24 cellular contexts compared by ENCODE assay signal in the genomic region with DNA sequence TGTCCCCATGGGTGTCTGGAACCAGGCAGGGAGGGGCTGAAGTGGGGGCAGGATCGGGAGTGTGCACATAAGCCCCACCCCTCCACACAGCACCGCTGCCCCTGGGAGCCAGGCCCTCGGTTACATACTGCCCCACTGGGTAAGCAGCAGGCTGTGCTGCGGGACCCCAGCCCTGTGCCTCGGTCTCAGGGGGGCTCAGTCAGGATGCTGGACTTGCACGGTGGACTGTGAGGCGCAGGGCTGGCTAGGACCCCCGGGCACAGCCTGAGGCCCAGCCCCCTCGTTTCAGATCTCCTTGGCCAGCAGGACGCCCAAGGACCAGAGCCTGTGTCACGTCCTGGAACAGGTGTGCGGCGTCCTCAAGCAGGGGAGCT. TPM values are rescaled to one million over a fixed set of nuclear protein-coding genes. Genes with fewer than 3 reads are reported as not detected.
DNase-seq lines count a peak whose midpoint lies in the region; ATAC-seq, FAIRE-seq and TF ChIP-seq lines count a peak whose summit lies in the region.
"Had no signal": no experiment of that assay in that cellular context is flagged by ENCODE, and none has a peak within 500 bp of the region (broad histone marks: within the 10 kb centered on the region; RNA-seq: fewer than 3 reads in every experiment).

No MANE protein-coding gene starts in this region.

- H3K4me3 ChIP-seq in HEK293 (ENCODE audit: low read depth, low read length) = no peak overlapping the region
- no peak overlapping the region for H3K4me3 ChIP-seq in endothelial cell of umbilical vein (replicated peaks in 1 of 3; ENCODE audit: insufficient read depth in 1 of 3, low read depth in 1 of 3, low read length in 3 of 3)
- H3K4me3 ChIP-seq in ovary = no peak overlapping the region
- H3K4me3 ChIP-seq: GM23338, tibial artery had no signal

- no peak for TF ChIP-seq EP300 in ovary (IDR thresholded peaks at IDR 0.05)

- H3K79me2 ChIP-seq in endothelial cell of umbilical vein (ENCODE audit: control insufficient read depth, insufficient read depth, low read length) = no peaks in the 10 kb centered on the region

- H3K27ac ChIP-seq in HEK293 (ENCODE audit: extremely low read depth, low read depth, low read length) (no peak overlapping the region), endothelial cell of umbilical vein (ENCODE audit: insufficient read depth, low read depth, low read length) (no peak overlapping the region), ovary (peak overlapping the region; percentile 70 to 88)
- H3K27ac ChIP-seq: tibial artery had no signal

- TF ChIP-seq CTCF in HEK293 (tag by site-specific recombination; IDR thresholded peaks at IDR 0.05) (no peak), endothelial cell of umbilical vein (IDR thresholded peaks at IDR 0.05; ENCODE audit: extremely low read depth in 1 of 2, insufficient read depth in 1 of 2, low read depth in 1 of 2, low read length in 2 of 2) (no peak), ovary (IDR thresholded peaks at IDR 0.05) (no peak)

- H4K20me1 ChIP-seq in endothelial cell of umbilical vein (replicated peaks; ENCODE audit: control insufficient read depth, extremely low read depth, insufficient read depth, low read length) = no peaks in the 10 kb centered on the region

- POLR2A ChIA-PET in HEK293 (lab: Yijun Ruan, JAX) (interaction anchor here (0.6 to 1.9 kb wide), 4 partner anchors 17 to 1359 kb away, joined by 3 to 12 read pairs (median 5); partner anchors contain the start of genes CHAF1A and MPND), endothelial cell of umbilical vein (lab: Charles Lee) (no interaction called here)

- H3K4me2 ChIP-seq in endothelial cell of umbilical vein (ENCODE audit: insufficient read depth, low read length) = no peak overlapping the region
- H3K4me2 ChIP-seq: GM23338 had no signal

- no peak overlapping the region for H3K9ac ChIP-seq in endothelial cell of umbilical vein (replicated peaks; ENCODE audit: extremely low read depth, insufficient read depth, low read length)

- CTCF ChIA-PET in HEK293 (lab: Yijun Ruan, JAX) = interaction anchor here (1.8 to 3.7 kb wide), 3 partner anchors 14 to 93 kb away, joined by 4 to 13 read pairs (median 6); partner anchors contain the start of gene SH3GL1
- CTCF ChIA-PET in endothelial cell of umbilical vein (lab: Charles Lee) = interaction anchor here (0.5 kb wide), 1 partner anchor 15 kb away, joined by 3 read pairs; no protein-coding TSS in a partner anchor

- no peak for FAIRE-seq in endothelial cell of umbilical vein (lab: Jason Lieb, UNC)
- FAIRE-seq: GM12891, GM19239, small intestine, TTC549 had no signal

- H3K36me3 ChIP-seq in HEK293 (ENCODE audit: control insufficient read depth in 2 of 2, insufficient read depth in 1 of 2, low read length in 2 of 2) = peaks cover 7 to 62% of the 10 kb centered on the region in 2 experiments; a peak in 2 of 3 replicates
- peaks cover 2 to 55% of the 10 kb centered on the region in 2 experiments for H3K36me3 ChIP-seq in endothelial cell of umbilical vein (ENCODE audit: control insufficient read depth in 2 of 2, extremely low read depth in 1 of 2, insufficient read depth in 2 of 2, low read length in 2 of 2)
- H3K36me3 ChIP-seq in ovary = no peaks in the 10 kb centered on the region

- H2AFZ ChIP-seq in endothelial cell of umbilical vein (ENCODE audit: low read depth, low read length) = no peak overlapping the region
- H2AFZ ChIP-seq: GM23338 had no signal

- no peaks in the 10 kb centered on the region for H3K27me3 ChIP-seq in endothelial cell of umbilical vein (ENCODE audit: control insufficient read depth in 2 of 2, insufficient read depth in 2 of 2, low read length in 2 of 2)
- H3K27me3 ChIP-seq in ovary = no peaks in the 10 kb centered on the region
- H3K27me3 ChIP-seq: tibial artery had no signal

- BruUV-seq in endothelial cell of umbilical vein (replicated peaks; lab: Mats Ljungman, UMichigan) = no TSS peak

- dilution Hi-C loops in endothelial cell of umbilical vein (cut with MboI; ENCODE audit: extremely low pct_ligation_motif_present, low sequenced_read_pairs) = no loop called here

- intact Hi-C loops in endothelial cell of umbilical vein (cut with micrococcal nuclease) (no loop called here), ovary (cut with DNase I) (loop anchor here in 2 of 4 donors (5.0 kb wide), 2 partner anchors 33 to 38 kb away; no protein-coding TSS in a partner anchor)

- H3K9me1 ChIP-seq in endothelial cell of umbilical vein (replicated peaks; ENCODE audit: control insufficient read depth, extremely low read depth, insufficient read depth, low read length) = no peaks in the 10 kb centered on the region

- WGBS in ovary, 3 donors = 66 to 79% (median 77%) methylated on average over 12 to 13 of the region's 13 CpGs

- no peaks in the 10 kb centered on the region for H3K4me1 ChIP-seq in HEK293 (ENCODE audit: control insufficient read depth, insufficient read depth, low read length)
- no peaks in the 10 kb centered on the region for H3K4me1 ChIP-seq in endothelial cell of umbilical vein (ENCODE audit: control insufficient read depth, extremely low read depth, insufficient read depth, low read length)
- peaks cover 25% of the 10 kb centered on the region for H3K4me1 ChIP-seq in ovary (ENCODE audit: insufficient read depth)
- H3K4me1 ChIP-seq: tibial artery had no signal

- no peak for ATAC-seq in HG03045 (IDR thresholded peaks at IDR 0.05; ENCODE audit: unreplicated experiment)
- ATAC-seq: effector memory CD8-positive, alpha-beta T cell; GM23338; left cardiac atrium; natural killer cell; PC-3 had no signal

- TF ChIP-seq POLR2A in endothelial cell of umbilical vein (IDR thresholded peaks at IDR 0.05; ENCODE audit: low read depth, low read length) = no peak
- TF ChIP-seq POLR2A in ovary (IDR thresholded peaks at IDR 0.05) = no peak

- H3K9me3 ChIP-seq in HEK293 (ENCODE audit: control insufficient read depth, insufficient read depth, low read depth, low read length) (no peaks in the 10 kb centered on the region), endothelial cell of umbilical vein (replicated peaks; ENCODE audit: control insufficient read depth, insufficient read depth, low read length) (no peaks in the 10 kb centered on the region), ovary (no peaks in the 10 kb centered on the region)
- H3K9me3 ChIP-seq: tibial artery had no signal

- no peak for DNase-seq in endothelial cell of umbilical vein (ENCODE audit: low read depth, low spot score)
- DNase-seq in ovary = peak in 2 of 5 donors; percentile 46 to 47
- DNase-seq in activated effector memory CD4-positive, alpha-beta T cell treated with Interleukin-2 at 50 U/mL for 16 hours = no peak
- DNase-seq in dedifferentiated amniotic fluid mesenchymal stem cell (ENCODE audit: extremely low spot score) = no peak
- DNase-seq: activated CD4-positive, alpha-beta T cell treated with anti-CD3 and anti-CD28 coated beads for 1 hour; CD4-positive, alpha-beta T cell; effector memory CD8-positive, alpha-beta T cell; GF-D8; left cardiac atrium; natural killer cell; NCI-H1930; NCI-H226; PC-3; SIG-M5; small intestine; stimulated activated CD4-positive, alpha-beta T cell treated with anti-CD3 and anti-CD28 coated beads, Interleukin-2, amount 100 ng/mL, for 48 hours had no signal

RNA-seq across cellular contexts. Expression of gene MPND, which starts 16.3 kb away (rescaled TPM):
- total RNA-seq in endothelial cell of umbilical vein = 21.1 and 22.1 TPM in 2 replicates
- polyA plus RNA-seq in endothelial cell of umbilical vein = 13.8 and 14.8 TPM in 2 replicates
- 9.0 and 11.6 TPM in 2 replicates for polyA plus RNA-seq in endothelial cell of umbilical vein (2011; cell fraction: cytosol; rRNA removed)
- polyA plus RNA-seq in endothelial cell of umbilical vein (2011; cell fraction: nucleus; rRNA removed) = 6.7 and 7.7 TPM in 2 replicates
- polyA plus RNA-seq in endothelial cell of umbilical vein (2012) = 13.3 and 22.7 TPM in 2 replicates
- 7.7 and 11.2 TPM in 2 replicates for polyA minus RNA-seq in endothelial cell of umbilical vein
- 8.4 TPM for polyA minus RNA-seq in endothelial cell of umbilical vein (2011; cell fraction: cytosol; rRNA and poly(A)+ RNA removed)
- 1.8 and 6.9 TPM in 2 replicates for polyA minus RNA-seq in endothelial cell of umbilical vein (2011; cell fraction: nucleus; rRNA and poly(A)+ RNA removed)
- total RNA-seq in ovary = 10 to 100 TPM in 5 of 7 donors, 1 to 10 TPM in 2; 5.2 to 31.1 (median 20.3) TPM
- 10 to 100 TPM in 1 of 2 donors, 1 to 10 TPM in 1; 2.4 to 14.5 TPM for polyA plus RNA-seq in ovary

RNA-seq across cellular contexts. Expression of gene STAP2, which starts 21.0 kb away (rescaled TPM):
- total RNA-seq in endothelial cell of umbilical vein = 11.8 and 12.2 TPM in 2 replicates
- 21.7 and 21.8 TPM in 2 replicates for polyA plus RNA-seq in endothelial cell of umbilical vein
- 14.2 and 17.3 TPM in 2 replicates for polyA plus RNA-seq in endothelial cell of umbilical vein (2011; cell fraction: cytosol; rRNA removed)
- polyA plus RNA-seq in endothelial cell of umbilical vein (2011; cell fraction: nucleus; rRNA removed) = 20.5 and 24.1 TPM in 2 replicates
- polyA plus RNA-seq in endothelial cell of umbilical vein (2012) = 7.2 and 18.3 TPM in 2 replicates
- polyA minus RNA-seq in endothelial cell of umbilical vein = 8.1 and 11.6 TPM in 2 replicates
- polyA minus RNA-seq in endothelial cell of umbilical vein (2011; cell fraction: cytosol; rRNA and poly(A)+ RNA removed) = not detected
- polyA minus RNA-seq in endothelial cell of umbilical vein (2011; cell fraction: nucleus; rRNA and poly(A)+ RNA removed) = 3.0 and 6.0 TPM in 2 replicates
- 10 to 100 TPM; 10.3 to 32.5 (median 17.5) TPM for total RNA-seq in ovary
- polyA plus RNA-seq in ovary = 10 to 100 TPM in 1 of 2 donors, 1 to 10 TPM in 1; 9.7 to 18.8 TPM

RNA-seq across cellular contexts. Expression of gene SH3GL1, which starts 40.7 kb away (rescaled TPM):
- total RNA-seq in endothelial cell of umbilical vein (143 and 153 TPM in 2 replicates), ovary (10 to 100 TPM; 20.5 to 88.6 (median 68.3) TPM)
- polyA plus RNA-seq in endothelial cell of umbilical vein (145 and 191 TPM in 2 replicates), ovary (10 to 100 TPM in 1 of 2 donors, 1 to 10 TPM in 1; 6.9 to 57.5 TPM)
- 113 and 139 TPM in 2 replicates for polyA plus RNA-seq in endothelial cell of umbilical vein (2011; cell fraction: cytosol; rRNA removed)
- polyA plus RNA-seq in endothelial cell of umbilical vein (2011; cell fraction: nucleus; rRNA removed) = 94.1 and 103 TPM in 2 replicates
- 124 and 164 TPM in 2 replicates for polyA plus RNA-seq in endothelial cell of umbilical vein (2012)
- polyA minus RNA-seq in endothelial cell of umbilical vein = 51.2 and 68.4 TPM in 2 replicates
- polyA minus RNA-seq in endothelial cell of umbilical vein (2011; cell fraction: cytosol; rRNA and poly(A)+ RNA removed) = 43.0 TPM
- 32.8 and 43.7 TPM in 2 replicates for polyA minus RNA-seq in endothelial cell of umbilical vein (2011; cell fraction: nucleus; rRNA and poly(A)+ RNA removed)

RNA-seq across cellular contexts. Expression of gene CHAF1A, which starts 42.8 kb away (rescaled TPM):
- total RNA-seq in endothelial cell of umbilical vein = 44.5 and 47.8 TPM in 2 replicates
- polyA plus RNA-seq in endothelial cell of umbilical vein = 19.5 and 32.1 TPM in 2 replicates
- polyA plus RNA-seq in endothelial cell of umbilical vein (2011; cell fraction: cytosol; rRNA removed) = 22.2 and 23.4 TPM in 2 replicates
- polyA plus RNA-seq in endothelial cell of umbilical vein (2011; cell fraction: nucleus; rRNA removed) = 32.5 and 36.1 TPM in 2 replicates
- 16.4 and 24.5 TPM in 2 replicates for polyA plus RNA-seq in endothelial cell of umbilical vein (2012)
- polyA minus RNA-seq in endothelial cell of umbilical vein = 11.2 and 20.1 TPM in 2 replicates
- polyA minus RNA-seq in endothelial cell of umbilical vein (2011; cell fraction: cytosol; rRNA and poly(A)+ RNA removed) = 70.6 TPM
- 20.4 and 33.6 TPM in 2 replicates for polyA minus RNA-seq in endothelial cell of umbilical vein (2011; cell fraction: nucleus; rRNA and poly(A)+ RNA removed)
- total RNA-seq in ovary = 10 to 100 TPM in 1 of 7 donors, 1 to 10 TPM in 6; 4.7 to 10.4 (median 7.5) TPM
- 1 to 10 TPM; 7.3 to 8.6 TPM for polyA plus RNA-seq in ovary

RNA-seq across cellular contexts. Expression of gene FSD1, which starts 55.2 kb away (rescaled TPM):
- 25.8 and 26.0 TPM in 2 replicates for total RNA-seq in endothelial cell of umbilical vein
- polyA plus RNA-seq in endothelial cell of umbilical vein = 55.5 and 95.4 TPM in 2 replicates
- 29.1 and 37.6 TPM in 2 replicates for polyA plus RNA-seq in endothelial cell of umbilical vein (2011; cell fraction: cytosol; rRNA removed)
- 63.2 and 66.5 TPM in 2 replicates for polyA plus RNA-seq in endothelial cell of umbilical vein (2011; cell fraction: nucleus; rRNA removed)
- 27.7 and 38.5 TPM in 2 replicates for polyA plus RNA-seq in endothelial cell of umbilical vein (2012)
- 11.9 and 17.9 TPM in 2 replicates for polyA minus RNA-seq in endothelial cell of umbilical vein
- 3.1 TPM for polyA minus RNA-seq in endothelial cell of umbilical vein (2011; cell fraction: cytosol; rRNA and poly(A)+ RNA removed)
- polyA minus RNA-seq in endothelial cell of umbilical vein (2011; cell fraction: nucleus; rRNA and poly(A)+ RNA removed) = 7.2 and 10.6 TPM in 2 replicates
- total RNA-seq in ovary = under 1 TPM in 2 of 7 donors, not detected in 5; 0.11 to 0.18 TPM
- polyA plus RNA-seq in ovary = under 1 TPM in 1 of 2 donors, not detected in 1; 0.48 TPM
- total RNA-seq: left cardiac atrium, posterior vena cava had no signal

Comparison
In these comparisons a context has a peak if more than half of its experiments do, and no peak if none do; other contexts are left out.
1. H3K27ac ChIP-seq: peak in ovary (2 of 2); none in HEK293 (single experiment) and endothelial cell of umbilical vein (single experiment).